14 cellular contexts compared by ENCODE assay signal in the genomic region with DNA sequence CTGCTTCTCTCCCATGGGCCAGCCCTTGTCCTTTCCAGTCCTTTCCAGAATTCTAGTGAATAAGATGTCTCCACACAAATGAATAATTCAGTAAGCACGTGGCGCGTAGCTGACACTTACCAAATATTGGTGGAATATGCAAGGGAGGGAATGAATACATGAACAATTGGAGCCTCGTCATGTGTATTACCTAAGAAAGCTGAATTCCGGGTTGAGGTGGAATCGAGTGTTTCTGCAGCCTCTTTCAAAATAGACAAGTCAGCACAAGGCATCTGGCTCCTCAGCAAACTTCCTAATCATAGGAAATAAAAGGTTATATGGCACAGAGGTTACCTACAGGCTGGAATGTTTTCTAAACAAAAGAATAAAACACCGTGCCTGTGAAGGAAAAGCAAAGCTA. TPM values are rescaled to one million over a fixed set of nuclear protein-coding genes. Genes with fewer than 3 reads are reported as not detected.
A peak's percentile ranks its signal among the peaks of the same experiment; 100 is the strongest.
DNase-seq lines count a peak whose midpoint lies in the region; ATAC-seq and TF ChIP-seq lines count a peak whose summit lies in the region.
"Had no signal": no experiment of that assay in that cellular context is flagged by ENCODE, and none has a peak within 500 bp of the region (broad histone marks: within the 10 kb centered on the region; RNA-seq: fewer than 3 reads in every experiment).

No MANE protein-coding gene starts in this region.

- H3K27ac ChIP-seq in RWPE2 (ENCODE audit: poor library complexity, severe bottlenecking) (peak overlapping the region; percentile 100), epithelial cell of prostate (peak overlapping the region; percentile 100)

- no peaks in the 10 kb centered on the region for H3K27me3 Mint-ChIP-seq in activated T-cell treated with anti-CD3 and anti-CD28 coated beads, Interleukin-2, amount 50 U/mL, for 4 hours (ENCODE audit: low read depth)
- H3K27me3 Mint-ChIP-seq: activated CD4-positive, alpha-beta memory T cell treated with anti-CD3 and anti-CD28 coated beads for 36 hours; CD4-positive, alpha-beta T cell had no signal

- H3K4me3 Mint-ChIP-seq in activated T-cell treated with anti-CD3 and anti-CD28 coated beads, Interleukin-2, amount 50 U/mL, for 4 hours, result no peak overlapping the region
- H3K4me3 Mint-ChIP-seq: activated CD4-positive, alpha-beta memory T cell treated with anti-CD3 and anti-CD28 coated beads for 36 hours; CD4-positive, alpha-beta T cell had no signal

- H3K36me3 ChIP-seq in RWPE2 (ENCODE audit: low read depth), result no peaks in the 10 kb centered on the region; the same call in 1 of the 2 replicates
- H3K36me3 ChIP-seq in skeletal muscle satellite cell (ENCODE audit: insufficient read depth, low read length), result no peaks in the 10 kb centered on the region

- ATAC-seq in RWPE2 (ENCODE audit: low read depth) (peak; percentile 26), GM21367 (IDR thresholded peaks at IDR 0.05; ENCODE audit: unreplicated experiment) (no peak), HG03175 (IDR thresholded peaks at IDR 0.05; ENCODE audit: unreplicated experiment) (no peak)
- no peak for ATAC-seq in activated T-cell treated with anti-CD3 and anti-CD28 coated beads, Interleukin-2, amount 50 U/mL, for 4 hours

- H3K4me1 ChIP-seq in RWPE2 (ENCODE audit: insufficient read depth, poor library complexity, severe bottlenecking) (peaks cover 57% of the 10 kb centered on the region), skeletal muscle satellite cell (ENCODE audit: control insufficient read depth, insufficient read depth, low read length) (peaks cover 66% of the 10 kb centered on the region)

- peak overlapping the region; percentile 74 for H3K4me2 ChIP-seq in skeletal muscle satellite cell (ENCODE audit: low read length)

- H3K4me1 Mint-ChIP-seq in activated T-cell treated with anti-CD3 and anti-CD28 coated beads, Interleukin-2, amount 50 U/mL, for 4 hours (ENCODE audit: low read depth), result peaks cover 23% of the 10 kb centered on the region

- DNase-seq in ELR (ENCODE audit: low read depth) (peak; percentile 48), RWPE2 (ENCODE audit: low spot score) (no peak), epithelial cell of prostate (ENCODE audit: low read depth, low spot score) (peak; percentile 67), SIG-M5 (lab: John Stamatoyannopoulos, UW) (no peak)
- DNase-seq in activated T-cell treated with anti-CD3 and anti-CD28 coated beads, Interleukin-2, amount 50 U/mL, for 4 hours, result no peak
- DNase-seq: activated CD4-positive, alpha-beta memory T cell treated with anti-CD3 and anti-CD28 coated beads for 36 hours; activated gamma-delta T cell treated with Interleukin-2 at 50 U/mL for 16 hours; CD4-positive, alpha-beta T cell; stimulated activated CD4-positive, alpha-beta T cell treated with anti-CD3 and anti-CD28 coated beads, Interleukin-4, amount 100 ng/mL, for 4 hours; stimulated activated naive CD8-positive, alpha-beta T cell treated with anti-CD3 and anti-CD28 coated beads, Interleukin-15, Interleukin-2, amounts not matched to agents 100 U/mL and 50 U/mL, for 24 hours had no signal

- TF ChIP-seq CTCF in RWPE2 (IDR thresholded peaks at IDR 0.05; ENCODE audit: poor library complexity, severe bottlenecking), result no peak

- H3K9me3 ChIP-seq in RWPE2 (ENCODE audit: severe bottlenecking) (no peaks in the 10 kb centered on the region), skeletal muscle satellite cell (replicated peaks; ENCODE audit: low read length) (no peaks in the 10 kb centered on the region)

- peak overlapping the region; percentile 84 for H3K9ac ChIP-seq in skeletal muscle satellite cell (ENCODE audit: low read depth, low read length)

- no peaks in the 10 kb centered on the region for H3K9me3 Mint-ChIP-seq in activated T-cell treated with anti-CD3 and anti-CD28 coated beads, Interleukin-2, amount 50 U/mL, for 4 hours
- H3K9me3 Mint-ChIP-seq: activated CD4-positive, alpha-beta memory T cell treated with anti-CD3 and anti-CD28 coated beads for 36 hours; CD4-positive, alpha-beta T cell; T-helper 2 cell treated with Interferon-gamma antibody and Interleukin-4, amounts not matched to agents 5 μg/mL and 100 μg/mL, for 36 hours had no signal

- H3K27me3 ChIP-seq in RWPE2 (ENCODE audit: insufficient read depth, poor library complexity, severe bottlenecking), result no peaks in the 10 kb centered on the region
- no peaks in the 10 kb centered on the region for H3K27me3 ChIP-seq in skeletal muscle satellite cell (ENCODE audit: control insufficient read depth, insufficient read depth, low read length)

- H3K4me3 ChIP-seq in RWPE2 (ENCODE audit: severe bottlenecking), result no peak overlapping the region
- peak overlapping the region; percentile 19 for H3K4me3 ChIP-seq in skeletal muscle satellite cell (ENCODE audit: low read length)

- H3K36me3 Mint-ChIP-seq in activated T-cell treated with anti-CD3 and anti-CD28 coated beads, Interleukin-2, amount 50 U/mL, for 4 hours (ENCODE audit: insufficient read depth), result no peaks in the 10 kb centered on the region
- H3K36me3 Mint-ChIP-seq: activated CD4-positive, alpha-beta memory T cell treated with anti-CD3 and anti-CD28 coated beads for 36 hours had no signal

RNA-seq across cellular contexts. Expression of a gene that starts 47.0 kb away (rescaled TPM):
- total RNA-seq in skeletal muscle satellite cell (2012; rRNA removed), result 342 and 377 TPM in 2 replicates
- total RNA-seq in activated T-cell treated with anti-CD3 and anti-CD28 coated beads, Interleukin-2, amount 50 U/mL, for 4 hours, result 10 to 100 TPM in 2 of 3 donors, 1 to 10 TPM in 1; 9.4 to 18.4 (median 13.4) TPM

Comparison
In these comparisons a context has a peak if more than half of its experiments do, and no peak if none do; other contexts are left out.
1. DNase-seq: peak in ELR (single experiment) and epithelial cell of prostate (single experiment); none in RWPE2 (single experiment), SIG-M5 (single experiment) and activated T-cell treated with anti-CD3 and anti-CD28 coated beads, Interleukin-2, amount 50 U/mL, for 4 hours (single experiment).